19 cellular contexts compared by ENCODE assay signal in genomic region chr16:86089341-86089900, GRCh38.
DNase-seq lines count a peak whose midpoint lies in the region; ATAC-seq, FAIRE-seq and TF ChIP-seq lines count a peak whose summit lies in the region.
"Had no signal": no experiment of that assay in that cellular context is flagged by ENCODE, and none has a peak within 500 bp of the region (broad histone marks: within the 10 kb centered on the region; RNA-seq: fewer than 3 reads in every experiment).

No MANE protein-coding gene starts in this region.

- no CpG with 5 or more reads among the region's 14 CpGs for WGBS in IMR-90 (ENCODE audit: extremely low coverage in 2 of 2, insufficient read length in 1 of 2), 2 experiments

- peaks cover 22 to 41% (median 33%) of the 10 kb centered on the region in 10 experiments for H3K4me1 ChIP-seq in BLaER1 treated with 17β-estradiol and CSF1 and Interleukin-3, amounts not matched to agents 10 nM and 100 nM
- no peaks in the 10 kb centered on the region for H3K4me1 ChIP-seq in IMR-90 (ENCODE audit: control insufficient read depth, insufficient read depth, low read length)
- H3K4me1 ChIP-seq in kidney (ENCODE audit: control insufficient read depth in 1 of 2, insufficient read depth in 1 of 2, low read depth in 1 of 2, low read length in 2 of 2), result no peaks in the 10 kb centered on the region

- BruUV-seq in IMR-90 (replicated peaks; lab: Mats Ljungman, UMichigan), result no TSS peak

- no peak overlapping the region for H2BK15ac ChIP-seq in IMR-90 (ENCODE audit: low read depth, low read length)

- peak overlapping the region in 1 of 11 experiments; percentile 5; a peak in 1 of 22 replicates for H3K9ac ChIP-seq in BLaER1 treated with 17β-estradiol and CSF1 and Interleukin-3, amounts not matched to agents 10 nM and 100 nM
- H3K9ac ChIP-seq in IMR-90 (ENCODE audit: low read depth, low read length) (no peak overlapping the region), kidney (ENCODE audit: low read length in 2 of 2) (no peak overlapping the region)

- no peaks in the 10 kb centered on the region for H3K9me3 Mint-ChIP-seq in stimulated activated naive B cell treated with anti-CD40 and anti-IgM and Interleukin-4, amounts not matched to agents 10 μg/mL and 1 μg/mL and 100 μg/mL, for 72 hours
- H3K9me3 Mint-ChIP-seq: CD4-positive, alpha-beta memory T cell had no signal

- H4K20me1 ChIP-seq in BLaER1 treated with 17β-estradiol and CSF1 and Interleukin-3, amounts not matched to agents 10 nM and 100 nM, result no peaks in the 10 kb centered on the region
- no peaks in the 10 kb centered on the region for H4K20me1 ChIP-seq in IMR-90 (ENCODE audit: insufficient read depth, low read length)

- no peaks in the 10 kb centered on the region for H3K9me3 ChIP-seq in BLaER1 treated with 17β-estradiol and CSF1 and Interleukin-3, amounts not matched to agents 10 nM and 100 nM (replicated peaks in 1 of 11)
- no peaks in the 10 kb centered on the region for H3K9me3 ChIP-seq in IMR-90 (ENCODE audit: control insufficient read depth, insufficient read depth, low read length)
- no peaks in the 10 kb centered on the region for H3K9me3 ChIP-seq in kidney (ENCODE audit: control insufficient read depth in 1 of 2, low read length in 2 of 2)

- peak overlapping the region; percentile 14 for H3K27ac Mint-ChIP-seq in stimulated activated naive B cell treated with anti-CD40 and anti-IgM and Interleukin-4, amounts not matched to agents 10 μg/mL and 1 μg/mL and 100 μg/mL, for 72 hours

- no peak overlapping the region for H2BK5ac ChIP-seq in IMR-90 (ENCODE audit: low read depth, low read length, poor library complexity, severe bottlenecking)

- dilution Hi-C loops in IMR-90 (cut with HindIII; ENCODE audit: low sequenced_read_pairs, unreplicated experiment), result no loop called here

- no peak overlapping the region for H3K18ac ChIP-seq in IMR-90 (ENCODE audit: low read depth, low read length)

- no peak overlapping the region for H2BK120ac ChIP-seq in IMR-90 (ENCODE audit: low read depth, low read length)

- H2AFZ ChIP-seq in IMR-90 (replicated peaks; ENCODE audit: low read length, poor library complexity), result peak overlapping the region; percentile 21

- no peaks in the 10 kb centered on the region for H3K36me3 Mint-ChIP-seq in stimulated activated naive B cell treated with anti-CD40 and anti-IgM and Interleukin-4, amounts not matched to agents 10 μg/mL and 1 μg/mL and 100 μg/mL, for 72 hours
- H3K36me3 Mint-ChIP-seq: CD4-positive, alpha-beta memory T cell had no signal

- H2AK5ac ChIP-seq in IMR-90 (ENCODE audit: low read depth, low read length), result no peak overlapping the region

- no peak for DNase-seq in IMR-90
- DNase-seq in kidney, result peak; percentile 37
- no peak for DNase-seq in stimulated activated naive B cell treated with anti-CD40 and anti-IgM and Interleukin-4, amounts not matched to agents 10 μg/mL and 1 μg/mL and 100 μg/mL, for 72 hours
- no peak for DNase-seq in SK-N-DZ (ENCODE audit: low spot score)
- DNase-seq in GM13977 (ENCODE audit: low spot score), result no peak
- DNase-seq in left colon, result no peak
- DNase-seq: ACHN; Calu3; CD4-positive, alpha-beta memory T cell; GOT3; Kasumi-1; MM.1S; NCI-H1092 treated with DMSO at 0.1 percent for 48 hours; NCI-H2227 treated with DMSO at 0.1 percent for 48 hours; NCI-H524; SHP77 had no signal

- H3K36me3 ChIP-seq in BLaER1 treated with 17β-estradiol and CSF1 and Interleukin-3, amounts not matched to agents 10 nM and 100 nM, result no peaks in the 10 kb centered on the region
- no peaks in the 10 kb centered on the region for H3K36me3 ChIP-seq in IMR-90 (ENCODE audit: control insufficient read depth, insufficient read depth, low read length)
- no peaks in the 10 kb centered on the region for H3K36me3 ChIP-seq in kidney (ENCODE audit: control insufficient read depth in 1 of 2, insufficient read depth in 2 of 2, low read length in 2 of 2)

- CTCF ChIA-PET in IMR-90 (lab: Yijun Ruan, JAX), result no interaction called here

- H3K56ac ChIP-seq in IMR-90 (ENCODE audit: extremely low read depth, insufficient read depth, low read length), result no peak overlapping the region

- no peak for TF ChIP-seq POLR2A in IMR-90 (IDR thresholded peaks at IDR 0.05; ENCODE audit: low read depth, low read length)

- no peak overlapping the region for H4K5ac ChIP-seq in IMR-90 (ENCODE audit: low read depth, low read length)

- H3K9me1 ChIP-seq in IMR-90 (ENCODE audit: insufficient read depth, low read length), result no peaks in the 10 kb centered on the region

- no peak overlapping the region for H3K4me3 Mint-ChIP-seq in stimulated activated naive B cell treated with anti-CD40 and anti-IgM and Interleukin-4, amounts not matched to agents 10 μg/mL and 1 μg/mL and 100 μg/mL, for 72 hours
- H3K4me3 Mint-ChIP-seq: CD4-positive, alpha-beta memory T cell had no signal

- peak overlapping the region; percentile 29 to 86 (median 66); a peak in 18 of 22 replicates for H3K4me2 ChIP-seq in BLaER1 treated with 17β-estradiol and CSF1 and Interleukin-3, amounts not matched to agents 10 nM and 100 nM
- H3K4me2 ChIP-seq in IMR-90 (ENCODE audit: low read depth, low read length), result no peak overlapping the region

- H4K91ac ChIP-seq in IMR-90 (ENCODE audit: insufficient read depth, low read depth, low read length), result no peak overlapping the region

- H2BK20ac ChIP-seq in IMR-90 (ENCODE audit: low read depth, low read length), result no peak overlapping the region

- H3K79me1 ChIP-seq in IMR-90 (ENCODE audit: low read depth in 1 of 2, low read length in 2 of 2), result no peaks in the 10 kb centered on the region

- no peak overlapping the region; the same call in 1 of the 2 replicates for H3K14ac ChIP-seq in IMR-90 (replicated peaks; ENCODE audit: low read depth, low read length)

- no peak for ATAC-seq in IMR-90 (ENCODE audit: low read depth)
- no peak for ATAC-seq in stimulated activated naive B cell treated with anti-CD40 and anti-IgM and Interleukin-4, amounts not matched to agents 10 μg/mL and 1 μg/mL and 100 μg/mL, for 72 hours (replicated peaks)
- no peak for ATAC-seq in left colon
- ATAC-seq: SK-N-SH treated with all-trans-retinoic acid at 6 μM for 48 hours had no signal

- TF ChIP-seq RAD21 in IMR-90 (IDR thresholded peaks at IDR 0.05; ENCODE audit: low read length), result no peak

- intact Hi-C loops in IMR-90 (cut with micrococcal nuclease), result no loop called here
- intact Hi-C loops in kidney (cut with DNase I), result no loop called here
- intact Hi-C loops in left colon (cut with DNase I, micrococcal nuclease), result no loop called here

- peaks cover 12 to 16% of the 10 kb centered on the region in 2 donors for H3K4me1 Mint-ChIP-seq in stimulated activated naive B cell treated with anti-CD40 and anti-IgM and Interleukin-4, amounts not matched to agents 10 μg/mL and 1 μg/mL and 100 μg/mL, for 72 hours
- H3K4me1 Mint-ChIP-seq: CD4-positive, alpha-beta memory T cell had no signal

- H3K27me3 ChIP-seq in BLaER1 treated with 17β-estradiol and CSF1 and Interleukin-3, amounts not matched to agents 10 nM and 100 nM, result no peaks in the 10 kb centered on the region
- no peaks in the 10 kb centered on the region for H3K27me3 ChIP-seq in IMR-90 (ENCODE audit: control insufficient read depth, insufficient read depth, low read length)

- POLR2A ChIA-PET in IMR-90 (lab: Charles Lee; ENCODE audit: unreplicated experiment), result no interaction called here

- H4K8ac ChIP-seq in IMR-90 (ENCODE audit: low read depth in 2 of 2, low read length in 2 of 2), result no peak overlapping the region

- in situ Hi-C loops in IMR-90 (cut with MboI; ENCODE audit: low sequenced_read_pairs), result no loop called here
- in situ Hi-C loops in GM13977 (cut with MboI; ENCODE audit: low pct_unique_long_range_greater_than_20kb, low sequenced_read_pairs, unreplicated experiment), result no loop called here

- H3K4me3 ChIP-seq in BLaER1 treated with 17β-estradiol and CSF1 and Interleukin-3, amounts not matched to agents 10 nM and 100 nM, result no peak overlapping the region
- H3K4me3 ChIP-seq in IMR-90 (ENCODE audit: insufficient read depth, low read depth, low read length) (no peak overlapping the region), kidney (ENCODE audit: low read length in 2 of 2) (no peak overlapping the region)

- H2AK9ac ChIP-seq in IMR-90 (replicated peaks; ENCODE audit: low read depth, low read length, poor library complexity), result no peak overlapping the region

- H3K27me3 Mint-ChIP-seq in stimulated activated naive B cell treated with anti-CD40 and anti-IgM and Interleukin-4, amounts not matched to agents 10 μg/mL and 1 μg/mL and 100 μg/mL, for 72 hours, result peaks cover 0 to 8% of the 10 kb centered on the region in 2 donors

- H3K4ac ChIP-seq in IMR-90 (ENCODE audit: low read depth, low read length), result no peak overlapping the region

- no peak for FAIRE-seq in kidney (lab: Jason Lieb, UNC)
- FAIRE-seq: RCC 7860 had no signal

- TF ChIP-seq CTCF in IMR-90 (conservative IDR thresholded peaks at IDR 0.05; ENCODE audit: low read depth, low read length), result no peak
- no peak for TF ChIP-seq CTCF in kidney (IDR thresholded peaks at IDR 0.05; ENCODE audit: borderline replicate concordance, extremely low read depth, insufficient read depth)
- no peak for TF ChIP-seq CTCF in GM13977 (IDR thresholded peaks at IDR 0.05; ENCODE audit: extremely low read depth, insufficient read depth, missing control alignments)

- peak overlapping the region in 4 of 11 experiments; percentile 4 to 54 (median 25); a peak in 4 of 22 replicates for H3K27ac ChIP-seq in BLaER1 treated with 17β-estradiol and CSF1 and Interleukin-3, amounts not matched to agents 10 nM and 100 nM
- H3K27ac ChIP-seq in IMR-90 (ENCODE audit: insufficient read depth, low read length) (no peak overlapping the region), kidney (ENCODE audit: low read depth in 2 of 2, low read length in 2 of 2) (no peak overlapping the region)

- H3K23ac ChIP-seq in IMR-90 (ENCODE audit: low read depth, low read length), result no peak overlapping the region

TF ChIP-seq in IMR-90, 13 proteins besides CTCF, POLR2A, EP300 and RAD21 (continues in another document):
- TF ChIP-seq USF2 (IDR thresholded peaks at IDR 0.05; ENCODE audit: low read depth, low read length) (no peak), MXI1 (IDR thresholded peaks at IDR 0.05; ENCODE audit: borderline replicate concordance, low read depth, low read length) (no peak), MAFK (IDR thresholded peaks at IDR 0.05; ENCODE audit: low read depth, low read length) (no peak), RFX5 (IDR thresholded peaks at IDR 0.05; ENCODE audit: low read depth, low read length) (no peak), NFE2L2 (IDR thresholded peaks at IDR 0.05; ENCODE audit: low read depth, low read length) (no peak), BHLHE40 (IDR thresholded peaks at IDR 0.05; ENCODE audit: low read depth, low read length) (no peak), CEBPB (IDR thresholded peaks at IDR 0.05; ENCODE audit: low read depth, low read length) (no peak), FOS (IDR thresholded peaks at IDR 0.05; ENCODE audit: low read depth, low read length) (no peak)
